In genomic region chr16:86410529-86410928, GRCh38 we compare ENCODE assay signal across 2 cellular contexts.
TF ChIP-seq lines count a peak whose summit lies in the region.

No MANE protein-coding gene starts in this region.

TF ChIP-seq in HepG2, 621 proteins besides CTCF, POLR2A, EP300 and RAD21:
- TF ChIP-seq USF2 (IDR thresholded peaks at IDR 0.05; ENCODE audit: low read depth, low read length) (peak; percentile 82), USF2 (CRISPR knock-in tag; IDR thresholded peaks at IDR 0.05; ENCODE audit: borderline replicate concordance) (no peak), MIXL1 (CRISPR knock-in tag; IDR thresholded peaks at IDR 0.05) (no peak), RAD51 (IDR thresholded peaks at IDR 0.05; ENCODE audit: borderline replicate concordance) (peak; percentile 93)

TF ChIP-seq in GM12878, 131 proteins besides CTCF, POLR2A, EP300 and RAD21 (continued from another document):
- TF ChIP-seq TARDBP (IDR thresholded peaks at IDR 0.05; ENCODE audit: borderline replicate concordance) (no peak), USF2 (IDR thresholded peaks at IDR 0.05; ENCODE audit: borderline replicate concordance, low read depth, low read length) (no peak), ZNF622 (IDR thresholded peaks at IDR 0.05) (no peak), STAT1 (conservative IDR thresholded peaks at IDR 0.05) (no peak), SIN3A (IDR thresholded peaks at IDR 0.05; ENCODE audit: low read depth, low read length) (no peak), MYC (IDR thresholded peaks at IDR 0.05; ENCODE audit: insufficient read depth, insufficient read length, insufficient replicate concordance, low read length, severe bottlenecking) (no peak), CREM (IDR thresholded peaks at IDR 0.05; ENCODE audit: low read depth) (no peak), JUND (IDR thresholded peaks at IDR 0.05; ENCODE audit: low read depth, low read length) (no peak), FOS (IDR thresholded peaks at IDR 0.05; ENCODE audit: borderline replicate concordance, extremely low read depth, insufficient read length) (no peak)
